1 cellular context compared by ENCODE assay signal in genomic region chr18:58313491-58314032, GRCh38.
TF ChIP-seq lines count a peak whose summit lies in the region.

No MANE protein-coding gene starts in this region.

TF ChIP-seq in WTC11, 78 proteins besides CTCF, POLR2A, EP300 and RAD21 (continued from another document):
- no peak for TF ChIP-seq AR (CRISPR knock-in tag; IDR thresholded peaks at IDR 0.05)
